In genomic region chr15:78033864-78034263, GRCh38 we compare ENCODE assay signal across 9 cellular contexts. TPM values are rescaled to one million over a fixed set of nuclear protein-coding genes. Genes with fewer than 3 reads are reported as not detected.
DNase-seq lines count a peak whose midpoint lies in the region; ATAC-seq and TF ChIP-seq lines count a peak whose summit lies in the region.
"Had no signal": no experiment of that assay in that cellular context is flagged by ENCODE, and none has a peak within 500 bp of the region (broad histone marks: within the 10 kb centered on the region; RNA-seq: fewer than 3 reads in every experiment).

No MANE protein-coding gene starts in this region.

- peaks cover 81% of the 10 kb centered on the region for H3K4me1 Mint-ChIP-seq in activated T-cell treated with anti-CD3 and anti-CD28 coated beads, Interleukin-2, amount 50 U/mL, for 24 hours (ENCODE audit: low read depth)
- peaks cover 60 to 77% (median 68%) of the 10 kb centered on the region in 7 donors for H3K4me1 Mint-ChIP-seq in naive thymus-derived CD4-positive, alpha-beta T cell

- CTCF ChIA-PET in naive thymus-derived CD4-positive, alpha-beta T cell (lab: Charles Lee) = interaction anchor here (0.6 to 2.8 kb wide), 9 partner anchors 17 to 207 kb away, joined by 3 to 15 read pairs (median 6); no protein-coding TSS in a partner anchor

- peaks cover 0 to 10% (median 0%) of the 10 kb centered on the region in 3 experiments for H3K36me3 ChIP-seq in naive thymus-derived CD4-positive, alpha-beta T cell (ENCODE audit: control insufficient read depth in 2 of 3, insufficient read depth in 3 of 3, low read length in 3 of 3)

- no peak overlapping the region for H3K4me3 ChIP-seq in naive thymus-derived CD4-positive, alpha-beta T cell (ENCODE audit: low read length)
- no peak overlapping the region for H3K4me3 ChIP-seq in dorsolateral prefrontal cortex

- peaks cover 52 to 57% of the 10 kb centered on the region in 2 donors for H3K4me1 ChIP-seq in naive thymus-derived CD4-positive, alpha-beta T cell (ENCODE audit: control insufficient read depth in 2 of 2, insufficient read depth in 2 of 2, low read length in 2 of 2)

- peak; percentile 59 for DNase-seq in EH (ENCODE audit: low read depth)
- DNase-seq in NCI-H1417 (lab: John Stamatoyannopoulos, UW) = peak in 2 of 3 experiments; percentile 64 to 95
- DNase-seq in activated T-cell treated with anti-CD3 and anti-CD28 coated beads, Interleukin-2, amount 50 U/mL, for 24 hours = no peak
- DNase-seq in naive thymus-derived CD4-positive, alpha-beta T cell = peak in 7 of 9 donors; percentile 40 to 78 (median 67)
- DNase-seq in HuH-7 (ENCODE audit: low spot score) = no peak
- no peak for DNase-seq in hypothalamus (lab: John Stamatoyannopoulos, UW)
- DNase-seq in G401 (ENCODE audit: low spot score) = no peak
- DNase-seq in dorsolateral prefrontal cortex = no peak
- DNase-seq: amniotic stem cell had no signal

- H3K9me3 ChIP-seq in naive thymus-derived CD4-positive, alpha-beta T cell (ENCODE audit: control insufficient read depth in 2 of 3, low read length in 3 of 3) = no peaks in the 10 kb centered on the region

- in situ Hi-C loops in G401 (cut with HindIII; ENCODE audit: low sequenced_read_pairs) = no loop called here

- H3K27ac Mint-ChIP-seq in activated T-cell treated with anti-CD3 and anti-CD28 coated beads, Interleukin-2, amount 50 U/mL, for 24 hours = peak overlapping the region; percentile 85
- H3K27ac Mint-ChIP-seq in naive thymus-derived CD4-positive, alpha-beta T cell = peak overlapping the region; percentile 58 to 97 (median 92)

- peak overlapping the region; percentile 42 for H3K27ac ChIP-seq in naive thymus-derived CD4-positive, alpha-beta T cell (ENCODE audit: low read depth, low read length)
- peak overlapping the region in 13 of 59 donors; percentile 2 to 77 (median 57) for H3K27ac ChIP-seq in dorsolateral prefrontal cortex

- peak overlapping the region; percentile 69 for H3K4me3 Mint-ChIP-seq in activated T-cell treated with anti-CD3 and anti-CD28 coated beads, Interleukin-2, amount 50 U/mL, for 24 hours
- H3K4me3 Mint-ChIP-seq in naive thymus-derived CD4-positive, alpha-beta T cell = peak overlapping the region; percentile 51 to 82 (median 76)

- intact Hi-C loops in naive thymus-derived CD4-positive, alpha-beta T cell (cut with micrococcal nuclease) = loop anchor here (1.0 to 2.0 kb wide), 9 partner anchors 8 to 75 kb away; partner anchors contain the start of gene TBC1D2B (in 1 of the 2)
- intact Hi-C loops in dorsolateral prefrontal cortex (cut with DNase I) = no loop called here

- POLR2A ChIA-PET in naive thymus-derived CD4-positive, alpha-beta T cell (lab: Charles Lee) = interaction anchor here (0.6 to 5.7 kb wide), 14 partner anchors 9 to 840 kb away, joined by 3 to 78 read pairs (median 4); partner anchors contain the start of genes DNAJA4, MORF4L1 and TBC1D2B

- H3K9me3 Mint-ChIP-seq in activated T-cell treated with anti-CD3 and anti-CD28 coated beads, Interleukin-2, amount 50 U/mL, for 24 hours = no peaks in the 10 kb centered on the region
- H3K9me3 Mint-ChIP-seq in naive thymus-derived CD4-positive, alpha-beta T cell = no peaks in the 10 kb centered on the region

- no peak for TF ChIP-seq CTCF in dorsolateral prefrontal cortex (IDR thresholded peaks at IDR 0.05 in 54 of 56, conservative IDR thresholded peaks at IDR 0.05 in 2 of 56; ENCODE audit: low read depth in 1 of 56, partially characterized antibody in 56 of 56)

- peaks cover 44% of the 10 kb centered on the region for H3K36me3 Mint-ChIP-seq in activated T-cell treated with anti-CD3 and anti-CD28 coated beads, Interleukin-2, amount 50 U/mL, for 24 hours (ENCODE audit: low read depth)
- peaks cover 0 to 25% (median 8%) of the 10 kb centered on the region in 5 donors for H3K36me3 Mint-ChIP-seq in naive thymus-derived CD4-positive, alpha-beta T cell

- peak; percentile 63 for ATAC-seq in naive thymus-derived CD4-positive, alpha-beta T cell

- H3K27me3 ChIP-seq in naive thymus-derived CD4-positive, alpha-beta T cell (ENCODE audit: control insufficient read depth in 2 of 2, insufficient read depth in 2 of 2, low read length in 2 of 2) = no peaks in the 10 kb centered on the region
- no peaks in the 10 kb centered on the region for H3K27me3 ChIP-seq in dorsolateral prefrontal cortex

- no peaks in the 10 kb centered on the region for H3K27me3 Mint-ChIP-seq in activated T-cell treated with anti-CD3 and anti-CD28 coated beads, Interleukin-2, amount 50 U/mL, for 24 hours
- no peaks in the 10 kb centered on the region for H3K27me3 Mint-ChIP-seq in naive thymus-derived CD4-positive, alpha-beta T cell

RNA-seq across cellular contexts. Expression of gene TBC1D2B, which starts 43.6 kb away (rescaled TPM):
- 100 to 1,000 TPM in 2 of 5 experiments, 10 to 100 TPM in 3; 69.7 to 119 (median 86.1) TPM for total RNA-seq in naive thymus-derived CD4-positive, alpha-beta T cell
- polyA plus RNA-seq in naive thymus-derived CD4-positive, alpha-beta T cell = 10 to 100 TPM in 1 of 2 donors, 1 to 10 TPM in 1; 7.4 to 14.5 TPM
- total RNA-seq in G401 (2014; rRNA removed; shearing (Covaris generic)) = 9.7 and 13.9 TPM in 2 replicates
- 10 to 100 TPM; 18.5 to 62.5 (median 37.5) TPM for total RNA-seq in dorsolateral prefrontal cortex

RNA-seq across cellular contexts. Expression of gene SH2D7, which starts 58.5 kb away (rescaled TPM):
- not detected for total RNA-seq in naive thymus-derived CD4-positive, alpha-beta T cell
- polyA plus RNA-seq in naive thymus-derived CD4-positive, alpha-beta T cell = not detected
- not detected in 2 replicates for total RNA-seq in G401 (2014; rRNA removed; shearing (Covaris generic))
- not detected for total RNA-seq in dorsolateral prefrontal cortex

Comparison
In these comparisons a context has a peak if more than half of its experiments do, and no peak if none do; other contexts are left out.
1. DNase-seq: peak in EH (single experiment), NCI-H1417 (2 of 3) and naive thymus-derived CD4-positive, alpha-beta T cell (7 of 9); none in activated T-cell treated with anti-CD3 and anti-CD28 coated beads, Interleukin-2, amount 50 U/mL, for 24 hours (single experiment), HuH-7 (single experiment), hypothalamus (0 of 51), G401 (single experiment) and dorsolateral prefrontal cortex (0 of 10).
2. intact Hi-C loops: an anchor here in naive thymus-derived CD4-positive, alpha-beta T cell (1.0 to 2.0 kb wide); none called in dorsolateral prefrontal cortex.